In genomic region chr7:2980406-2981102, GRCh38 we compare ENCODE assay signal across 14 cellular contexts.
DNase-seq lines count a peak whose midpoint lies in the region; ATAC-seq, FAIRE-seq and TF ChIP-seq lines count a peak whose summit lies in the region.
"Had no signal": no experiment of that assay in that cellular context is flagged by ENCODE, and none has a peak within 500 bp of the region (broad histone marks: within the 10 kb centered on the region; RNA-seq: fewer than 3 reads in every experiment).

No MANE protein-coding gene starts in this region.

- no peak for TF ChIP-seq CTCF in CD8-positive, alpha-beta T cell (IDR thresholded peaks at IDR 0.05)
- TF ChIP-seq CTCF in GM13976 (IDR thresholded peaks at IDR 0.05; ENCODE audit: borderline replicate concordance, control extremely low read depth, extremely low read depth, insufficient read depth, missing control alignments) (no peak), adrenal gland (IDR thresholded peaks at IDR 0.05) (no peak)

- in situ Hi-C loops in GM13976 (cut with MboI; ENCODE audit: low sequenced_read_pairs, unreplicated experiment), result no loop called here

- no peaks in the 10 kb centered on the region for H3K9me3 ChIP-seq in CD8-positive, alpha-beta T cell (ENCODE audit: low read length)
- no peaks in the 10 kb centered on the region for H3K9me3 ChIP-seq in adrenal gland (replicated peaks in 1 of 3)
- H3K9me3 ChIP-seq: esophagus muscularis mucosa, SJSA1 had no signal

- no peak for ATAC-seq in CD8-positive, alpha-beta T cell
- no peak for ATAC-seq in HG02840 (IDR thresholded peaks at IDR 0.05; ENCODE audit: low FRiP score, unreplicated experiment)

- H3K27ac ChIP-seq in CD8-positive, alpha-beta T cell (ENCODE audit: low read depth, low read length), result no peak overlapping the region
- H3K27ac ChIP-seq in adrenal gland, result peak overlapping the region in 1 of 5 donors; percentile 49
- H3K27ac ChIP-seq: cardiac muscle cell, esophagus muscularis mucosa, SJSA1 had no signal

- peaks cover 71% of the 10 kb centered on the region for H3K4me1 ChIP-seq in CD8-positive, alpha-beta T cell (ENCODE audit: insufficient read depth, low read length)
- H3K4me1 ChIP-seq in adrenal gland (replicated peaks in 1 of 2), result no peaks in the 10 kb centered on the region
- H3K4me1 ChIP-seq: SJSA1 had no signal

- H3K36me3 ChIP-seq in CD8-positive, alpha-beta T cell (ENCODE audit: insufficient read depth, low read length), result no peaks in the 10 kb centered on the region
- H3K36me3 ChIP-seq in adrenal gland (replicated peaks in 1 of 2), result no peaks in the 10 kb centered on the region
- H3K36me3 ChIP-seq: cardiac muscle cell, esophagus muscularis mucosa, SJSA1 had no signal

- peak overlapping the region; percentile 40 for H3K4me3 ChIP-seq in CD8-positive, alpha-beta T cell (ENCODE audit: low read depth, low read length)
- no peak overlapping the region for H3K4me3 ChIP-seq in adrenal gland
- H3K4me3 ChIP-seq: cardiac muscle cell, esophagus muscularis mucosa, SJSA1 had no signal

- no peaks in the 10 kb centered on the region for H3K27me3 ChIP-seq in CD8-positive, alpha-beta T cell (ENCODE audit: insufficient read depth, low read length)
- H3K27me3 ChIP-seq in adrenal gland, result no peaks in the 10 kb centered on the region
- H3K27me3 ChIP-seq: cardiac muscle cell, SJSA1 had no signal

- POLR2A ChIA-PET in CD8-positive, alpha-beta T cell (lab: Charles Lee), result interaction anchor here (1.1 to 1.5 kb wide), 2 partner anchors 16 to 31 kb away, joined by 3 read pairs; no protein-coding TSS in a partner anchor

- peaks cover 36% of the 10 kb centered on the region for H3K36me3 Mint-ChIP-seq in CD8-positive, alpha-beta T cell

- H3K9me3 Mint-ChIP-seq in CD8-positive, alpha-beta T cell, result no peaks in the 10 kb centered on the region
- H3K9me3 Mint-ChIP-seq: nephron progenitor cell had no signal

- DNase-seq in CD8-positive, alpha-beta T cell, result peak in 2 of 7 experiments; percentile 21 to 30
- DNase-seq in GM13976 (ENCODE audit: low spot score) (peak; percentile 55), adrenal gland (peak in 4 of 7 donors; percentile 19 to 45 (median 33)), pons (ENCODE audit: low spot score) (peak; percentile 37), AG20443 (ENCODE audit: low spot score) (no peak), HTR-8/SVneo (ENCODE audit: insufficient read length, low spot score) (no peak)
- DNase-seq: DMS 273 treated with DMSO at 0.1 percent for 48 hours, NCI-H1092, nephron progenitor cell, small intestine had no signal

- no peak for TF ChIP-seq POLR2A in adrenal gland (IDR thresholded peaks at IDR 0.05)

- H3K27ac Mint-ChIP-seq in CD8-positive, alpha-beta T cell, result peak overlapping the region; percentile 87
- H3K27ac Mint-ChIP-seq: nephron progenitor cell had no signal

- H3K4me1 Mint-ChIP-seq in CD8-positive, alpha-beta T cell (ENCODE audit: low read depth), result peaks cover 82% of the 10 kb centered on the region

- CTCF ChIA-PET in CD8-positive, alpha-beta T cell (lab: Charles Lee), result interaction anchor here (1.1 kb wide), 1 partner anchor 27 kb away, joined by 3 read pairs; no protein-coding TSS in a partner anchor

- WGBS in adrenal gland, 4 donors, result 63 to 71% (median 68%) methylated on average over 25 to 27 of the region's 27 CpGs

- intact Hi-C loops in CD8-positive, alpha-beta T cell (cut with DNase I, micrococcal nuclease), result no loop called here
- intact Hi-C loops in adrenal gland (cut with DNase I), result no loop called here

- H3K27me3 Mint-ChIP-seq in CD8-positive, alpha-beta T cell (ENCODE audit: low read depth), result no peaks in the 10 kb centered on the region

- H3K4me3 Mint-ChIP-seq in CD8-positive, alpha-beta T cell, result peak overlapping the region; percentile 85
- H3K4me3 Mint-ChIP-seq: nephron progenitor cell had no signal

- no peak for FAIRE-seq in HTR-8/SVneo (lab: Jason Lieb, UNC)
- FAIRE-seq: small intestine had no signal

Comparison
In these comparisons a context has a peak if more than half of its experiments do, and no peak if none do; other contexts are left out.
1. DNase-seq: peak in GM13976 (single experiment), adrenal gland (4 of 7) and pons (single experiment); none in AG20443 (single experiment) and HTR-8/SVneo (single experiment).